In the genomic region with DNA sequence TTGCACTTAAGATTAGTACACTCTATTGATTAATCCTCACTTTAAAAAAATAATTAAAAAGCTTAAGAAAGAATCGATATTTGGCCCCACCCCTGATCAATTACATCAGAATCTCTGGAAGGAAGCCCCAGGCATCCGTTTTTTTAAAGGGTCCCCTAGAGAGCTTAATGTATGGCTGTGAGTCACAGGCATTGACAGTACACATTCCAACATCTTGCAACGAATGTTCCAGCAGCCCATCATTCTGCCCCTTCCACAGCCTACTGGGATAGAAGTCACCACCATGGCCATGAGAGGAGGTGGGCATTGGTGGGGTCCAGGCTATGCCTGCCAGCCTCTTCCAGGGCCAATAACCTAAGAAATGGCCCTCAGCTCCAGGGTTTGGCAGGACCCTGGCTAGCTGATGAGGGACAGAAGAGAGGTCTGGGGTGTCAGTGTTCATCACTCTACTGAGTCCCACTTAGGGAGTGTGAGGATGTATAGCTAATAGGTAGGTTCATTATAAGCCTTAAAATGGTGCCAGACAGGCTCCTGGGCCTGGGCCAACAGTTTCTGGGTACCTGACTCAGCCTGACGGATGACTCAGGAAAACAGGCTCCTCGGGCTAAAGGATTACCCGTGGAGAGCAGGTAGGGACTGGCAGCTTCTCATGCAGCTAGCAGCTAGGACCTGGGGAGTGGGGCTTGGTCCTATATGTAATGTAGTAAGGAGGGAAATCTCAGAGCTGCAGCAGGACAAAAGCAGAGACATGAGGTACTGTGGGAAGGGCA, we compare ENCODE assay signal across 20 cellular contexts. TPM values are rescaled to one million over a fixed set of nuclear protein-coding genes. Genes with fewer than 3 reads are reported as not detected.
DNase-seq lines count a peak whose midpoint lies in the region; ATAC-seq, FAIRE-seq and TF ChIP-seq lines count a peak whose summit lies in the region.
"Had no signal": no experiment of that assay in that cellular context is flagged by ENCODE, and none has a peak within 500 bp of the region (broad histone marks: within the 10 kb centered on the region; RNA-seq: fewer than 3 reads in every experiment).

No MANE protein-coding gene starts in this region.

- H4K91ac ChIP-seq in IMR-90 (ENCODE audit: insufficient read depth, low read depth, low read length) = no peak overlapping the region

- no peak overlapping the region for H3K56ac ChIP-seq in IMR-90 (ENCODE audit: extremely low read depth, insufficient read depth, low read length)

- DNase-seq in Calu3 (peak; percentile 80), IMR-90 (peak; percentile 44), astrocyte (ENCODE audit: low read depth) (peak; percentile 28), keratinocyte (ENCODE audit: low read depth, low spot score) (peak; percentile 56), retina (no peak), NCI-H2227 treated with DMSO at 0.1 percent for 48 hours (lab: John Stamatoyannopoulos, UW) (no peak)
- DNase-seq: activated CD4-positive, alpha-beta memory T cell treated with anti-CD3 and anti-CD28 coated beads, Interleukin-2, amount 10 ng/mL, durations not matched to agents 7 days and 5 days; AML-193; effector memory CD8-positive, alpha-beta T cell; GOT3; head of caudate nucleus; natural killer cell; NCI-H1092; NCI-H510A; right lobe of liver; stimulated activated naive B cell treated with anti-CD40 and anti-IgM and Interleukin-4, amounts not matched to agents 10 μg/mL and 1 μg/mL and 100 μg/mL, for 72 hours had no signal

- H3K4me2 ChIP-seq in IMR-90 (ENCODE audit: low read depth, low read length) (no peak overlapping the region), astrocyte (ENCODE audit: low read length) (no peak overlapping the region), keratinocyte (ENCODE audit: control insufficient read depth, extremely low read depth, insufficient read depth, low read depth, low read length) (peak overlapping the region; percentile 50)

- no TSS peak for BruUV-seq in Calu3 (replicated peaks; lab: Mats Ljungman, UMichigan)
- no TSS peak for BruUV-seq in IMR-90 (replicated peaks; lab: Mats Ljungman, UMichigan)

- H3K9me3 Mint-ChIP-seq in Calu3 (ENCODE audit: low read depth, unreplicated experiment) = no peaks in the 10 kb centered on the region
- peaks cover 16% of the 10 kb centered on the region for H3K9me3 Mint-ChIP-seq in astrocyte (ENCODE audit: unreplicated experiment)

- no peak overlapping the region for H3K18ac ChIP-seq in IMR-90 (ENCODE audit: low read depth, low read length)

- H2BK120ac ChIP-seq in IMR-90 (ENCODE audit: low read depth, low read length) = no peak overlapping the region

- H3K4me1 Mint-ChIP-seq in Calu3 (ENCODE audit: low read depth, unreplicated experiment) (peaks cover 15% of the 10 kb centered on the region), astrocyte (ENCODE audit: low read depth, unreplicated experiment) (no peaks in the 10 kb centered on the region)

- H3K36me3 ChIP-seq in IMR-90 (ENCODE audit: control insufficient read depth, insufficient read depth, low read length) = peaks cover 3% of the 10 kb centered on the region; the same call in 1 of the 2 replicates
- H3K36me3 ChIP-seq in astrocyte (ENCODE audit: insufficient read depth, low read length) = no peaks in the 10 kb centered on the region
- no peaks in the 10 kb centered on the region for H3K36me3 ChIP-seq in keratinocyte (ENCODE audit: control insufficient read depth in 2 of 2, extremely low read depth in 1 of 2, insufficient read depth in 2 of 2, low read length in 2 of 2)
- H3K36me3 ChIP-seq: right lobe of liver had no signal

- no peaks in the 10 kb centered on the region for H3K9me1 ChIP-seq in IMR-90 (ENCODE audit: insufficient read depth, low read length)
- no peaks in the 10 kb centered on the region for H3K9me1 ChIP-seq in keratinocyte (ENCODE audit: control insufficient read depth, extremely low read depth, insufficient read depth, low read length)

- TF ChIP-seq RAD21 in IMR-90 (IDR thresholded peaks at IDR 0.05; ENCODE audit: low read length) = no peak

- H3K4me1 ChIP-seq in IMR-90 (ENCODE audit: control insufficient read depth, insufficient read depth, low read length) = peaks cover 3% of the 10 kb centered on the region; the same call in 1 of the 2 replicates
- H3K4me1 ChIP-seq in astrocyte (ENCODE audit: insufficient read depth, low read length) = peaks cover 9% of the 10 kb centered on the region
- peaks cover 16% of the 10 kb centered on the region for H3K4me1 ChIP-seq in keratinocyte (ENCODE audit: control insufficient read depth, extremely low read depth, insufficient read depth, low read length)
- H3K4me1 ChIP-seq: right lobe of liver had no signal

- H3K4me3 ChIP-seq in IMR-90 (ENCODE audit: insufficient read depth, low read depth, low read length) (no peak overlapping the region), astrocyte (ENCODE audit: insufficient read depth, low read depth, low read length) (no peak overlapping the region), keratinocyte (ENCODE audit: control insufficient read depth in 2 of 3, extremely low read depth in 1 of 3, insufficient read depth in 2 of 3, low read depth in 1 of 3, low read length in 3 of 3) (no peak overlapping the region)
- H3K4me3 ChIP-seq: right lobe of liver had no signal

- H3K4me3 Mint-ChIP-seq in Calu3 (ENCODE audit: low read depth, unreplicated experiment) = no peak overlapping the region
- H3K4me3 Mint-ChIP-seq in astrocyte (ENCODE audit: unreplicated experiment) = no peak overlapping the region
- H3K4me3 Mint-ChIP-seq: activated CD4-positive, alpha-beta memory T cell treated with anti-CD3 and anti-CD28 coated beads, Interleukin-2, amount 10 ng/mL, durations not matched to agents 7 days and 5 days; effector memory CD8-positive, alpha-beta T cell; natural killer cell; stimulated activated naive B cell treated with anti-CD40 and anti-IgM and Interleukin-4, amounts not matched to agents 10 μg/mL and 1 μg/mL and 100 μg/mL, for 72 hours had no signal

- H3K27me3 ChIP-seq in IMR-90 (ENCODE audit: control insufficient read depth, insufficient read depth, low read length) (no peaks in the 10 kb centered on the region), astrocyte (ENCODE audit: insufficient read depth, low read length) (no peaks in the 10 kb centered on the region), keratinocyte (ENCODE audit: control insufficient read depth, extremely low read depth, insufficient read depth, low read length) (no peaks in the 10 kb centered on the region)
- H3K27me3 ChIP-seq: right lobe of liver had no signal

- no peak overlapping the region for H3K4ac ChIP-seq in IMR-90 (ENCODE audit: low read depth, low read length)

- H2BK5ac ChIP-seq in IMR-90 (ENCODE audit: low read depth, low read length, poor library complexity, severe bottlenecking) = no peak overlapping the region

- H4K5ac ChIP-seq in IMR-90 (ENCODE audit: low read depth, low read length) = no peak overlapping the region

- no peaks in the 10 kb centered on the region for H4K20me1 ChIP-seq in IMR-90 (ENCODE audit: insufficient read depth, low read length)
- H4K20me1 ChIP-seq in astrocyte (ENCODE audit: insufficient read depth, low read length) = no peaks in the 10 kb centered on the region
- no peaks in the 10 kb centered on the region for H4K20me1 ChIP-seq in keratinocyte (ENCODE audit: control insufficient read depth, extremely low read depth, insufficient read depth, low read length)

- no peak overlapping the region for H2BK15ac ChIP-seq in IMR-90 (ENCODE audit: low read depth, low read length)

- H3K27ac ChIP-seq in IMR-90 (ENCODE audit: insufficient read depth, low read length) (no peak overlapping the region), astrocyte (ENCODE audit: low read depth, low read length) (no peak overlapping the region), keratinocyte (ENCODE audit: control insufficient read depth, insufficient read depth, low read length) (no peak overlapping the region)
- H3K27ac ChIP-seq: right lobe of liver had no signal

- CTCF ChIA-PET in Calu3 (lab: Charles Lee) = interaction anchor here (1.0 to 2.0 kb wide), 4 partner anchors 27 to 92 kb away, joined by 4 to 9 read pairs (median 4); no protein-coding TSS in a partner anchor
- CTCF ChIA-PET in IMR-90 (lab: Yijun Ruan, JAX) = no interaction called here

- intact Hi-C loops in Calu3 (cut with micrococcal nuclease; ENCODE audit: unreplicated experiment) (no loop called here), IMR-90 (cut with micrococcal nuclease) (no loop called here)

- FAIRE-seq in astrocyte (lab: Jason Lieb, UNC) = no peak
- peak; percentile 94 for FAIRE-seq in keratinocyte (lab: Jason Lieb, UNC)
- FAIRE-seq: GM12891 had no signal

- no peak overlapping the region for H3K9ac ChIP-seq in IMR-90 (ENCODE audit: low read depth, low read length)
- H3K9ac ChIP-seq in astrocyte (ENCODE audit: low read length) = no peak overlapping the region
- no peak overlapping the region for H3K9ac ChIP-seq in keratinocyte (ENCODE audit: control insufficient read depth, extremely low read depth, insufficient read depth, low read length)

- TF ChIP-seq POLR2A in IMR-90 (IDR thresholded peaks at IDR 0.05; ENCODE audit: low read depth, low read length) = no peak

- H4K8ac ChIP-seq in IMR-90 (ENCODE audit: low read depth in 2 of 2, low read length in 2 of 2) = no peak overlapping the region

- no peaks in the 10 kb centered on the region for H3K79me1 ChIP-seq in IMR-90 (ENCODE audit: low read depth in 1 of 2, low read length in 2 of 2)

- TF ChIP-seq CTCF in Calu3 (IDR thresholded peaks at IDR 0.05; ENCODE audit: unreplicated experiment) (no peak), IMR-90 (conservative IDR thresholded peaks at IDR 0.05; ENCODE audit: low read depth, low read length) (no peak), astrocyte (IDR thresholded peaks at IDR 0.05; ENCODE audit: insufficient read depth, low read depth, low read length) (no peak), keratinocyte (optimal IDR thresholded peaks at IDR 0.05 in 1 of 3, IDR thresholded peaks at IDR 0.05 in 1 of 3, conservative IDR thresholded peaks at IDR 0.05 in 1 of 3; ENCODE audit: extremely low read depth in 1 of 3, insufficient read depth in 2 of 3, low read length in 3 of 3) (no peak)

- H3K14ac ChIP-seq in IMR-90 (replicated peaks; ENCODE audit: low read depth, low read length) = no peak overlapping the region

- in situ Hi-C loops in IMR-90 (cut with MboI; ENCODE audit: low sequenced_read_pairs) = no loop called here

- POLR2A ChIA-PET in IMR-90 (lab: Charles Lee; ENCODE audit: unreplicated experiment) = no interaction called here

- WGBS in IMR-90 (ENCODE audit: extremely low coverage in 2 of 2, insufficient read length in 1 of 2), 2 experiments = no CpG with 5 or more reads among the region's 6 CpGs

- dilution Hi-C loops in IMR-90 (cut with HindIII; ENCODE audit: low sequenced_read_pairs, unreplicated experiment) (no loop called here), keratinocyte (cut with MboI; ENCODE audit: extremely low pct_ligation_motif_present, low sequenced_read_pairs) (no loop called here)

- H2AFZ ChIP-seq in IMR-90 (replicated peaks; ENCODE audit: low read length, poor library complexity) (peak overlapping the region; percentile 26), astrocyte (ENCODE audit: low read depth, low read length) (no peak overlapping the region), keratinocyte (ENCODE audit: control insufficient read depth, low read length) (no peak overlapping the region)

- no peak overlapping the region; the same call in 1 of the 2 replicates for H2AK5ac ChIP-seq in IMR-90 (ENCODE audit: low read depth, low read length)

- H2BK20ac ChIP-seq in IMR-90 (ENCODE audit: low read depth, low read length) = no peak overlapping the region

- ATAC-seq in IMR-90 (ENCODE audit: low read depth) (peak; percentile 42; the same call in 1 of the 2 replicates), GM21515 (IDR thresholded peaks at IDR 0.05; ENCODE audit: unreplicated experiment) (no peak), GM18873 (IDR thresholded peaks at IDR 0.05; ENCODE audit: low FRiP score, unreplicated experiment) (no peak)
- ATAC-seq: effector memory CD8-positive, alpha-beta T cell; stimulated activated naive B cell treated with anti-CD40 and anti-IgM and Interleukin-4, amounts not matched to agents 10 μg/mL and 1 μg/mL and 100 μg/mL, for 72 hours had no signal

- H3K79me2 ChIP-seq in astrocyte (ENCODE audit: insufficient read depth, low read length) (no peaks in the 10 kb centered on the region), keratinocyte (ENCODE audit: control insufficient read depth, insufficient read depth, low read length) (no peaks in the 10 kb centered on the region)

- no peak overlapping the region for H3K23ac ChIP-seq in IMR-90 (ENCODE audit: low read depth, low read length)

- H2AK9ac ChIP-seq in IMR-90 (replicated peaks; ENCODE audit: low read depth, low read length, poor library complexity) = no peak overlapping the region

- peak overlapping the region; percentile 1 for H3K27ac Mint-ChIP-seq in Calu3 (ENCODE audit: unreplicated experiment)
- no peak overlapping the region for H3K27ac Mint-ChIP-seq in astrocyte (ENCODE audit: unreplicated experiment)
- H3K27ac Mint-ChIP-seq: activated CD4-positive, alpha-beta memory T cell treated with anti-CD3 and anti-CD28 coated beads, Interleukin-2, amount 10 ng/mL, durations not matched to agents 7 days and 5 days; activated T-helper 2 cell treated with anti-CD3 and anti-CD28 coated beads, Interferon-gamma antibody, Interleukin-2, Interleukin-4, amounts not matched to agents 10 μg/mL and 5 μg/mL and 100 μg/mL, durations not matched to agents 14 hours and 24 hours and 36 hours; natural killer cell; stimulated activated naive B cell treated with anti-CD40 and anti-IgM and Interleukin-4, amounts not matched to agents 10 μg/mL and 1 μg/mL and 100 μg/mL, for 72 hours had no signal

- H3K36me3 Mint-ChIP-seq in Calu3 (ENCODE audit: insufficient read depth, unreplicated experiment) = peaks cover 5% of the 10 kb centered on the region
- H3K36me3 Mint-ChIP-seq in astrocyte (ENCODE audit: low read depth, unreplicated experiment) = peaks cover 7% of the 10 kb centered on the region

- H3K27me3 Mint-ChIP-seq in Calu3 (ENCODE audit: unreplicated experiment) = peaks cover 16% of the 10 kb centered on the region
- H3K27me3 Mint-ChIP-seq in astrocyte (ENCODE audit: low read depth, unreplicated experiment) = peaks cover 5% of the 10 kb centered on the region
- H3K27me3 Mint-ChIP-seq: activated CD4-positive, alpha-beta memory T cell treated with anti-CD3 and anti-CD28 coated beads, Interleukin-2, amount 10 ng/mL, durations not matched to agents 7 days and 5 days had no signal

- H3K9me3 ChIP-seq in IMR-90 (ENCODE audit: control insufficient read depth, insufficient read depth, low read length) (peaks cover 7% of the 10 kb centered on the region; the same call in 1 of the 2 replicates), astrocyte (ENCODE audit: insufficient read depth, low read depth, low read length) (peaks cover 8% of the 10 kb centered on the region), keratinocyte (ENCODE audit: control insufficient read depth, low read depth, low read length) (peaks cover 4% of the 10 kb centered on the region)
- H3K9me3 ChIP-seq: right lobe of liver had no signal

RNA-seq across cellular contexts. Expression of gene MDGA1, which starts 40.4 kb away (rescaled TPM):
- total RNA-seq in Calu3 (2022) = 7.0 and 7.2 TPM in 2 replicates
- total RNA-seq in IMR-90 (2012; rRNA removed) = 4.3 and 5.0 TPM in 2 replicates
- polyA plus RNA-seq in IMR-90 (2012; rRNA removed) = 13.4 and 17.2 TPM in 2 replicates
- 8.5 and 11.7 TPM in 2 replicates for polyA plus RNA-seq in IMR-90 (2012; cell fraction: cytosol; rRNA removed)
- polyA plus RNA-seq in IMR-90 (2012; cell fraction: nucleus; rRNA removed; ENCODE audit: low replicate concordance) = 23.1 and 50.4 TPM in 2 replicates
- total RNA-seq in astrocyte = 5.5 and 5.9 TPM in 2 replicates
- polyA plus RNA-seq in keratinocyte = 0.26 to 1.0 TPM (median 0.32 TPM) in 3 replicates
- 0.29 TPM for polyA plus RNA-seq in keratinocyte (2011; ENCODE audit: low read depth)
- 0.11 and 0.23 TPM in 2 replicates for polyA plus RNA-seq in keratinocyte (2011; cell fraction: cytosol; rRNA removed)
- polyA plus RNA-seq in keratinocyte (2011; cell fraction: nucleus; rRNA removed) = 2.3 and 2.4 TPM in 2 replicates
- polyA plus RNA-seq in keratinocyte (2012; ENCODE audit: low replicate concordance) = 0.38 and 0.77 TPM in 2 replicates
- polyA minus RNA-seq in keratinocyte = 0.26 to 5.0 TPM (median 4.2 TPM) in 3 replicates
- 0.19 TPM for polyA minus RNA-seq in keratinocyte (2011; cell fraction: cytosol; rRNA and poly(A)+ RNA removed)
- 0.84 and 1.6 TPM in 2 replicates for polyA minus RNA-seq in keratinocyte (2011; cell fraction: nucleus; rRNA and poly(A)+ RNA removed)

Comparison
In these comparisons a context has a peak if more than half of its experiments do, and no peak if none do; other contexts are left out.
1. DNase-seq: peak in Calu3 (single experiment), IMR-90 (single experiment), astrocyte (single experiment) and keratinocyte (single experiment); none in retina (single experiment) and NCI-H2227 treated with DMSO at 0.1 percent for 48 hours (single experiment).